ENCODE assay signal across 9 cellular contexts in genomic region chr2:47309952-47310800, GRCh38. TPM values are rescaled to one million over a fixed set of nuclear protein-coding genes. Genes with fewer than 3 reads are reported as not detected.
DNase-seq lines count a peak whose midpoint lies in the region; ATAC-seq and TF ChIP-seq lines count a peak whose summit lies in the region.
"Had no signal": no experiment of that assay in that cellular context is flagged by ENCODE, and none has a peak within 500 bp of the region (broad histone marks: within the 10 kb centered on the region; RNA-seq: fewer than 3 reads in every experiment).

No MANE protein-coding gene starts in this region.

- H3K4me1 ChIP-seq in right lobe of liver = no peaks in the 10 kb centered on the region

- H3K36me3 Mint-ChIP-seq in activated T-cell treated with anti-CD3 and anti-CD28 coated beads, Interleukin-2, amount 50 U/mL, for 4 hours (ENCODE audit: insufficient read depth) = no peaks in the 10 kb centered on the region

- peaks cover 4% of the 10 kb centered on the region for H3K27me3 Mint-ChIP-seq in activated T-cell treated with anti-CD3 and anti-CD28 coated beads, Interleukin-2, amount 50 U/mL, for 4 hours (ENCODE audit: low read depth)

- no peaks in the 10 kb centered on the region for H3K9me3 ChIP-seq in right lobe of liver
- H3K9me3 ChIP-seq: thoracic aorta had no signal

- no peak for TF ChIP-seq CTCF in GM20000 (IDR thresholded peaks at IDR 0.05; ENCODE audit: extremely low read depth, missing control alignments)
- no peak for TF ChIP-seq CTCF in right lobe of liver (IDR thresholded peaks at IDR 0.05)

- TF ChIP-seq POLR2A in right lobe of liver (IDR thresholded peaks at IDR 0.05) = no peak

- no peak overlapping the region for H3K4me3 ChIP-seq in right lobe of liver

- no peaks in the 10 kb centered on the region for H3K27me3 ChIP-seq in right lobe of liver

- no peak overlapping the region for H3K4me3 Mint-ChIP-seq in activated T-cell treated with anti-CD3 and anti-CD28 coated beads, Interleukin-2, amount 50 U/mL, for 4 hours

- DNase-seq in D341Med (ENCODE audit: low spot score) = peak; percentile 46
- peak; percentile 84 for DNase-seq in GM20000 (ENCODE audit: low spot score)
- DNase-seq in UCSD-AML1 (lab: John Stamatoyannopoulos, UW; ENCODE audit: unreplicated experiment) = peak; percentile 28
- DNase-seq in right lobe of liver = no peak
- no peak for DNase-seq in middle frontal gyrus (ENCODE audit: extremely low spot score, low spot score)
- no peak for DNase-seq in activated T-cell treated with anti-CD3 and anti-CD28 coated beads, Interleukin-2, amount 50 U/mL, for 4 hours
- DNase-seq in cerebellum (ENCODE audit: low spot score) = no peak

- H3K4me1 Mint-ChIP-seq in activated T-cell treated with anti-CD3 and anti-CD28 coated beads, Interleukin-2, amount 50 U/mL, for 4 hours (ENCODE audit: low read depth) = no peaks in the 10 kb centered on the region

- peak overlapping the region in 1 of 3 donors; percentile 13 for H3K27ac ChIP-seq in right lobe of liver
- H3K27ac ChIP-seq: thoracic aorta had no signal

- WGBS in right lobe of liver (ENCODE audit: insufficient coverage, low coverage, low lambda C conversion rate, missing lambda C conversion rate) = 50% methylated on average over 5 of the region's 9 CpGs

- intact Hi-C loops in right lobe of liver (cut with DNase I) = no loop called here

- ATAC-seq in HG03520 (IDR thresholded peaks at IDR 0.05; ENCODE audit: unreplicated experiment) (peak; percentile 80), right lobe of liver (peak; percentile 33 to 43 (median 36))
- ATAC-seq in activated T-cell treated with anti-CD3 and anti-CD28 coated beads, Interleukin-2, amount 50 U/mL, for 4 hours = no peak

- no peaks in the 10 kb centered on the region for H3K36me3 ChIP-seq in right lobe of liver
- H3K36me3 ChIP-seq: thoracic aorta had no signal

- no peaks in the 10 kb centered on the region for H3K9me3 Mint-ChIP-seq in activated T-cell treated with anti-CD3 and anti-CD28 coated beads, Interleukin-2, amount 50 U/mL, for 4 hours

RNA-seq across cellular contexts. Expression of gene EPCAM, which starts 58.9 kb away (rescaled TPM):
- total RNA-seq in right lobe of liver (1 to 10 TPM in 5 of 6 experiments, under 1 TPM in 1; 0.55 to 2.4 (median 1.6) TPM), cerebellum (18.4 TPM)
- total RNA-seq in activated T-cell treated with anti-CD3 and anti-CD28 coated beads, Interleukin-2, amount 50 U/mL, for 4 hours = 1 to 10 TPM in 1 of 3 donors, under 1 TPM in 2; 0.51 to 1.0 (median 0.90) TPM

Comparison
In these comparisons a context has a peak if more than half of its experiments do, and no peak if none do; other contexts are left out.
1. DNase-seq: peak in D341Med (single experiment), GM20000 (single experiment) and UCSD-AML1 (single experiment); none in right lobe of liver (0 of 3), middle frontal gyrus (single experiment), activated T-cell treated with anti-CD3 and anti-CD28 coated beads, Interleukin-2, amount 50 U/mL, for 4 hours (single experiment) and cerebellum (single experiment).
2. ATAC-seq: peak in HG03520 (single experiment) and right lobe of liver (4 of 4); none in activated T-cell treated with anti-CD3 and anti-CD28 coated beads, Interleukin-2, amount 50 U/mL, for 4 hours (0 of 2).